Comparison of ENCODE assay signal across 10 cellular contexts in the genomic region with DNA sequence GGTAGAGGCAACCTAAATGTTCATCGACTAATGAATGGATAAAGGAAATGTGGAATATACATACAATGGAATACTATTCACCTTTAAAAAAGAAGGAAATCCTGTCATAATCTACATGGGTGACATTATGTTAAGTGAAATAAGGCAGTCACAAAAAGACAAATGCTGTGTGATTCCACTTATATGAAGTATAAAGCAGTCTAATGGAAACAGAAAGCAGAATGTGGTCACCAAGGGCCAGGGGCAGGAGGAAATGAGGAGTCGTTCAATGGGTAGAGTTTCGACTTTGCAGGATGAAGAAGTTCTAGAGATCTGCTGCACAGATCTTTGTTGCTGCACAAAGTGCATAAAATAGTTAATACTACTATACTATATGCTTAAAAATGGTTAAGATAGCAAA. TPM values are rescaled to one million over a fixed set of nuclear protein-coding genes. Genes with fewer than 3 reads are reported as not detected.
A peak's percentile ranks its signal among the peaks of the same experiment; 100 is the strongest.
DNase-seq lines count a peak whose midpoint lies in the region; ATAC-seq and TF ChIP-seq lines count a peak whose summit lies in the region.
"Had no signal": no experiment of that assay in that cellular context is flagged by ENCODE, and none has a peak within 500 bp of the region (broad histone marks: within the 10 kb centered on the region; RNA-seq: fewer than 3 reads in every experiment).

No MANE protein-coding gene starts in this region.

- peak; percentile 53 for ATAC-seq in GM21360 (IDR thresholded peaks at IDR 0.05; ENCODE audit: unreplicated experiment)
- peak; percentile 47 for ATAC-seq in HG03439 (IDR thresholded peaks at IDR 0.05; ENCODE audit: unreplicated experiment)
- no peak for ATAC-seq in Right ventricle myocardium inferior

- H3K4me3 Mint-ChIP-seq in activated naive CD4-positive, alpha-beta T cell treated with anti-CD3 and anti-CD28 coated beads, Interleukin-2, amount 10 ng/mL, durations not matched to agents 7 days and 5 days = peak overlapping the region; percentile 26
- H3K4me3 Mint-ChIP-seq: neural crest cell had no signal

- H3K4me1 Mint-ChIP-seq in activated naive CD4-positive, alpha-beta T cell treated with anti-CD3 and anti-CD28 coated beads, Interleukin-2, amount 10 ng/mL, durations not matched to agents 7 days and 5 days = peaks cover 63% of the 10 kb centered on the region
- H3K4me1 Mint-ChIP-seq: neural crest cell had no signal

- DNase-seq in GM10248 (ENCODE audit: extremely low spot score) (peak; percentile 62), GF-D8 (lab: John Stamatoyannopoulos, UW) (no peak), SHP77 treated with DMSO at 0.1 percent for 48 hours (lab: John Stamatoyannopoulos, UW) (no peak), Right ventricle myocardium inferior (ENCODE audit: missing footprints) (no peak)
- peak; percentile 74 for DNase-seq in activated naive CD4-positive, alpha-beta T cell treated with anti-CD3 and anti-CD28 coated beads, Interleukin-2, amount 10 ng/mL, durations not matched to agents 7 days and 5 days
- DNase-seq in activated CD8-positive, alpha-beta memory T cell treated with anti-CD3 and anti-CD28 coated beads, Interleukin-2, amount 50 U/mL, for 48 hours = no peak
- DNase-seq: effector CD8-positive, alpha-beta T cell had no signal

- peak overlapping the region; percentile 63 for H3K27ac Mint-ChIP-seq in activated naive CD4-positive, alpha-beta T cell treated with anti-CD3 and anti-CD28 coated beads, Interleukin-2, amount 10 ng/mL, durations not matched to agents 7 days and 5 days

- CTCF ChIA-PET in GM10248 (lab: Yijun Ruan, JAX) = interaction anchor here (0.8 kb wide), 1 partner anchor 94 kb away, joined by 3 read pairs; no protein-coding TSS in a partner anchor
- CTCF ChIA-PET in activated naive CD4-positive, alpha-beta T cell treated with anti-CD3 and anti-CD28 coated beads, Interleukin-2, amount 10 ng/mL, durations not matched to agents 7 days and 5 days (lab: Charles Lee) = interaction anchor here (1.2 kb wide), 1 partner anchor 40 kb away, joined by 4 read pairs; no protein-coding TSS in a partner anchor

- H3K36me3 Mint-ChIP-seq in activated naive CD4-positive, alpha-beta T cell treated with anti-CD3 and anti-CD28 coated beads, Interleukin-2, amount 10 ng/mL, durations not matched to agents 7 days and 5 days = peaks cover 29% of the 10 kb centered on the region

- TF ChIP-seq CTCF in GM10248 (IDR thresholded peaks at IDR 0.05; ENCODE audit: control extremely low read depth, extremely low read depth, low read depth, missing control alignments) = no peak

- intact Hi-C loops in Right ventricle myocardium inferior (cut with DNase I) = no loop called here

- POLR2A ChIA-PET in GM10248 (lab: Yijun Ruan, JAX) = no interaction called here

- H3K9me3 Mint-ChIP-seq in activated naive CD4-positive, alpha-beta T cell treated with anti-CD3 and anti-CD28 coated beads, Interleukin-2, amount 10 ng/mL, durations not matched to agents 7 days and 5 days = no peaks in the 10 kb centered on the region
- H3K9me3 Mint-ChIP-seq: neural crest cell had no signal

- no peaks in the 10 kb centered on the region for H3K27me3 Mint-ChIP-seq in activated naive CD4-positive, alpha-beta T cell treated with anti-CD3 and anti-CD28 coated beads, Interleukin-2, amount 10 ng/mL, durations not matched to agents 7 days and 5 days

RNA-seq across cellular contexts. Expression of a gene that starts 7.8 kb away (rescaled TPM):
- total RNA-seq in Right ventricle myocardium inferior = 6.7 TPM

Comparison
In these comparisons a context has a peak if more than half of its experiments do, and no peak if none do; other contexts are left out.
1. DNase-seq: peak in GM10248 (single experiment) and activated naive CD4-positive, alpha-beta T cell treated with anti-CD3 and anti-CD28 coated beads, Interleukin-2, amount 10 ng/mL, durations not matched to agents 7 days and 5 days (single experiment); none in GF-D8 (single experiment), activated CD8-positive, alpha-beta memory T cell treated with anti-CD3 and anti-CD28 coated beads, Interleukin-2, amount 50 U/mL, for 48 hours (single experiment), SHP77 treated with DMSO at 0.1 percent for 48 hours (single experiment) and Right ventricle myocardium inferior (single experiment).